ENCODE assay signal across 3 cellular contexts in genomic region chr9:130463763-130464745, GRCh38.
TF ChIP-seq lines count a peak whose summit lies in the region.

No MANE protein-coding gene starts in this region.

TF ChIP-seq in IMR-90, 13 proteins besides CTCF, POLR2A, EP300 and RAD21:
- no peak for TF ChIP-seq FOS (IDR thresholded peaks at IDR 0.05; ENCODE audit: low read depth, low read length)
- TF ChIP-seq RFX5 (IDR thresholded peaks at IDR 0.05; ENCODE audit: low read depth, low read length) = no peak
- TF ChIP-seq MXI1 (IDR thresholded peaks at IDR 0.05; ENCODE audit: borderline replicate concordance, low read depth, low read length) = no peak
- no peak for TF ChIP-seq MAFK (IDR thresholded peaks at IDR 0.05; ENCODE audit: low read depth, low read length)
- no peak for TF ChIP-seq CEBPB (IDR thresholded peaks at IDR 0.05; ENCODE audit: low read depth, low read length)
- no peak for TF ChIP-seq NFE2L2 (IDR thresholded peaks at IDR 0.05; ENCODE audit: low read depth, low read length)
- TF ChIP-seq MAZ (IDR thresholded peaks at IDR 0.05; ENCODE audit: borderline replicate concordance, low read depth, low read length) = no peak
TF ChIP-seq in IMR-90: peak in this region for 0.

TF ChIP-seq in K562, 482 proteins besides CTCF, POLR2A, EP300 and RAD21:
- TF ChIP-seq RBM34 (IDR thresholded peaks at IDR 0.05; ENCODE audit: borderline replicate concordance, insufficient read depth, low read length) = no peak
- no peak for TF ChIP-seq MEF2A (IDR thresholded peaks at IDR 0.05; ENCODE audit: control insufficient read depth, low read depth, low read length)
- TF ChIP-seq CREB1 (IDR thresholded peaks at IDR 0.05) = no peak
- TF ChIP-seq CREB1 (CRISPR knock-in tag; IDR thresholded peaks at IDR 0.05) = no peak
- TF ChIP-seq ZNF253 (CRISPR knock-in tag; conservative IDR thresholded peaks at IDR 0.05) = no peak
- TF ChIP-seq ZBTB17 (CRISPR knock-in tag; IDR thresholded peaks at IDR 0.05) = no peak
- TF ChIP-seq ZNF384 (IDR thresholded peaks at IDR 0.05; ENCODE audit: low read depth, low read length) = no peak
- peak; percentile 27 for TF ChIP-seq USF1 (CRISPR knock-in tag; IDR thresholded peaks at IDR 0.05)
- TF ChIP-seq TRIM25 (IDR thresholded peaks at IDR 0.05; ENCODE audit: borderline replicate concordance) = no peak
- TF ChIP-seq SMARCB1 (IDR thresholded peaks at IDR 0.05; ENCODE audit: insufficient read length, low read depth) = no peak
- no peak for TF ChIP-seq OTX1 (CRISPR knock-in tag; IDR thresholded peaks at IDR 0.05)
- no peak for TF ChIP-seq ZNF561 (CRISPR knock-in tag; conservative IDR thresholded peaks at IDR 0.05)
- TF ChIP-seq ZNF263 (CRISPR knock-in tag; IDR thresholded peaks at IDR 0.05; ENCODE audit: borderline replicate concordance) = peak; percentile 81
- no peak for TF ChIP-seq TSC22D4 (tag; IDR thresholded peaks at IDR 0.05)
- no peak for TF ChIP-seq PKNOX1 (IDR thresholded peaks at IDR 0.05)
TF ChIP-seq in K562: peak in this region for 2.

TF ChIP-seq in HepG2, 621 proteins besides CTCF, POLR2A, EP300 and RAD21:
- TF ChIP-seq GFI1 (CRISPR knock-in tag; IDR thresholded peaks at IDR 0.05; ENCODE audit: borderline replicate concordance) (no peak), ZNF263 (CRISPR knock-in tag; IDR thresholded peaks at IDR 0.05) (peak; percentile 64; the same call in 1 of the 2 replicates)
TF ChIP-seq in HepG2: peak in this region for 1.
